Comparison of ENCODE assay signal across 8 cellular contexts in the genomic region with DNA sequence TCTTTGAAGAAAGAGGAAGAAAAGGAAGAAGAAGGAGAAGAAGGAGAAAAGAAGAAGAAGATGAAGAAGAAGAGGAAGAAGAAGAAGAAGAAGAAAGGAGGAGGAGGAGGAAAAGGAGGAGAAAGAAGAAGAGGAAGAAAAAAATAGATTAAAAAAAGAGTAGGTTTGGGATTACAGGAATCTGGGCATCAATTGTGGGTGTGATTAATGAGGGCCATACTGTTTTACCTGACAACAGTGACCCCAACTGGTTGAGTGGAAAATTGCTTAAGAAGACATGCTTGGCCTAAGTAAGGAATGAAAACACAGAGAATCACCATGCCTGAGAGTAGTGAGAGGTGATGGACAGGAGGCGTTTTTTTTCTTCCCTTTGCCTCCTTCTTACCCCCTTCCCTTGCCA.
DNase-seq lines count a peak whose midpoint lies in the region; ATAC-seq and TF ChIP-seq lines count a peak whose summit lies in the region.

No MANE protein-coding gene starts in this region.

- H3K9ac ChIP-seq in OCI-LY1 (ENCODE audit: low read length) = no peak overlapping the region

- H2AFZ ChIP-seq in OCI-LY1 (ENCODE audit: low read length) = no peak overlapping the region

- no peaks in the 10 kb centered on the region for H3K36me3 ChIP-seq in OCI-LY1 (ENCODE audit: insufficient read depth, low read length)
- H3K36me3 ChIP-seq in gastroesophageal sphincter = no peaks in the 10 kb centered on the region

- no peaks in the 10 kb centered on the region for H3K79me2 ChIP-seq in OCI-LY1 (ENCODE audit: insufficient read depth, low read length)

- no peaks in the 10 kb centered on the region for H3K27me3 Mint-ChIP-seq in type B pancreatic cell

- H3K4me1 Mint-ChIP-seq in type B pancreatic cell (ENCODE audit: unreplicated experiment) = no peaks in the 10 kb centered on the region

- H3K27ac ChIP-seq in OCI-LY1 (ENCODE audit: low read depth, low read length, poor library complexity, severe bottlenecking) = no peak overlapping the region
- no peak overlapping the region for H3K27ac ChIP-seq in gastroesophageal sphincter

- WGBS in gastroesophageal sphincter (ENCODE audit: low coverage in 1 of 2), 2 donors = 33 to 45% methylated on average over 1 of the region's 1 CpG

- no peaks in the 10 kb centered on the region for H3K9me2 ChIP-seq in OCI-LY1 (ENCODE audit: low read depth, low read length)

- no peaks in the 10 kb centered on the region for H3K36me3 Mint-ChIP-seq in type B pancreatic cell

- no peak overlapping the region for H3K4me3 Mint-ChIP-seq in type B pancreatic cell

- H3K4me3 ChIP-seq in OCI-LY1 (ENCODE audit: low read depth, low read length, poor library complexity, severe bottlenecking) (no peak overlapping the region), foreskin fibroblast (ENCODE audit: low read depth in 1 of 2, low read length in 2 of 2) (no peak overlapping the region), gastroesophageal sphincter (no peak overlapping the region)

- H3K27me3 ChIP-seq in OCI-LY1 (ENCODE audit: insufficient read depth, low read length) (no peaks in the 10 kb centered on the region), gastroesophageal sphincter (no peaks in the 10 kb centered on the region)

- H4K20me1 ChIP-seq in OCI-LY1 (ENCODE audit: insufficient read depth, low read length) = no peaks in the 10 kb centered on the region

- H3K4me1 ChIP-seq in OCI-LY1 (ENCODE audit: insufficient read depth, low read length, severe bottlenecking) = no peaks in the 10 kb centered on the region
- no peaks in the 10 kb centered on the region for H3K4me1 ChIP-seq in gastroesophageal sphincter

- ATAC-seq in GM19452 (IDR thresholded peaks at IDR 0.05; ENCODE audit: unreplicated experiment) (peak; percentile 90), HG03175 (IDR thresholded peaks at IDR 0.05; ENCODE audit: unreplicated experiment) (peak; percentile 95), gastroesophageal sphincter (no peak)

- TF ChIP-seq CTCF in OCI-LY1 (IDR thresholded peaks at IDR 0.05; ENCODE audit: low read length) = peak; percentile 73
- TF ChIP-seq CTCF in foreskin fibroblast (IDR thresholded peaks at IDR 0.05; ENCODE audit: low read depth, low read length) = peak; percentile 19
- TF ChIP-seq CTCF in type B pancreatic cell (conservative IDR thresholded peaks at IDR 0.05) = peak; percentile 72
- no peak for TF ChIP-seq CTCF in gastroesophageal sphincter (IDR thresholded peaks at IDR 0.05)

- DNase-seq in SIG-M5 treated with dmso at 0.1 percent for 504 hours (lab: John Stamatoyannopoulos, UW; ENCODE audit: unreplicated experiment) = peak; percentile 34
- no peak for DNase-seq in SIG-M5 (lab: John Stamatoyannopoulos, UW)
- DNase-seq in foreskin fibroblast = peak in 1 of 2 donors; percentile 44
- no peak for DNase-seq in type B pancreatic cell (ENCODE audit: extremely low spot score, unreplicated experiment)

- no peaks in the 10 kb centered on the region for H3K9me3 Mint-ChIP-seq in type B pancreatic cell

- no peak for TF ChIP-seq EP300 in gastroesophageal sphincter (IDR thresholded peaks at IDR 0.05)

- no peaks in the 10 kb centered on the region for H3F3A ChIP-seq in OCI-LY1 (ENCODE audit: insufficient read depth, low read length)

- no peak overlapping the region for H3K27ac Mint-ChIP-seq in type B pancreatic cell

- TF ChIP-seq POLR2A in gastroesophageal sphincter (IDR thresholded peaks at IDR 0.05) = no peak

- H3K9me3 ChIP-seq in OCI-LY1 (ENCODE audit: low read length) (no peaks in the 10 kb centered on the region), gastroesophageal sphincter (no peaks in the 10 kb centered on the region)

- no peak overlapping the region for H3K4me2 ChIP-seq in OCI-LY1 (ENCODE audit: low read length)

Comparison
In these comparisons a context has a peak if more than half of its experiments do, and no peak if none do; other contexts are left out.
1. CTCF ChIP-seq: peak in OCI-LY1 (single experiment), foreskin fibroblast (single experiment) and type B pancreatic cell (single experiment); none in gastroesophageal sphincter (0 of 4).